Comparison of ENCODE assay signal across 20 cellular contexts in genomic region chr2:85156141-85156540, GRCh38. TPM values are rescaled to one million over a fixed set of nuclear protein-coding genes. Genes with fewer than 3 reads are reported as not detected.
DNase-seq lines count a peak whose midpoint lies in the region; TF ChIP-seq lines count a peak whose summit lies in the region.
"Had no signal": no experiment of that assay in that cellular context is flagged by ENCODE, and none has a peak within 500 bp of the region (broad histone marks: within the 10 kb centered on the region; RNA-seq: fewer than 3 reads in every experiment).

No MANE protein-coding gene starts in this region.

- peak overlapping the region; percentile 42 for H3K27ac Mint-ChIP-seq in endodermal cell
- H3K27ac Mint-ChIP-seq: activated CD4-positive, alpha-beta memory T cell treated with anti-CD3 and anti-CD28 coated beads, Interleukin-2, amount 10 ng/mL, durations not matched to agents 7 days and 5 days had no signal

- H3K4me2 ChIP-seq in smooth muscle cell = peak overlapping the region; percentile 69

- H3K4me1 ChIP-seq in endodermal cell (ENCODE audit: control insufficient read depth, insufficient read depth, low read length) = peaks cover 16% of the 10 kb centered on the region
- H3K4me1 ChIP-seq in smooth muscle cell (ENCODE audit: low read depth) = peaks cover 25% of the 10 kb centered on the region
- H3K4me1 ChIP-seq: BE2C, colonic mucosa had no signal

- H3K9me3 ChIP-seq in SK-N-MC (ENCODE audit: low read depth, low read length) (no peaks in the 10 kb centered on the region), endodermal cell (ENCODE audit: control insufficient read depth, low read length) (no peaks in the 10 kb centered on the region), smooth muscle cell (replicated peaks; ENCODE audit: low read depth) (no peaks in the 10 kb centered on the region)
- H3K9me3 ChIP-seq: BE2C, colonic mucosa, left lung, neutrophil, sigmoid colon had no signal

- 91 to 93% methylated on average over 5 to 8 of the region's 8 CpGs for WGBS in endodermal cell (ENCODE audit: insufficient coverage in 1 of 2, insufficient read length in 1 of 2), 2 experiments
- WGBS in smooth muscle cell (ENCODE audit: low lambda C conversion rate) = 32% methylated on average over 8 of the region's 8 CpGs

- no peaks in the 10 kb centered on the region for H3K27me3 ChIP-seq in endodermal cell (ENCODE audit: control insufficient read depth, insufficient read depth, low read length, poor library complexity, severe bottlenecking)
- H3K27me3 ChIP-seq in smooth muscle cell (ENCODE audit: low read depth) = no peaks in the 10 kb centered on the region
- H3K27me3 ChIP-seq: BE2C, colonic mucosa, left lung, sigmoid colon had no signal

- H3K36me3 ChIP-seq in SK-N-MC (ENCODE audit: insufficient read depth, low read length) (no peaks in the 10 kb centered on the region), endodermal cell (ENCODE audit: control insufficient read depth, insufficient read depth, low read length) (peaks cover 25% of the 10 kb centered on the region), smooth muscle cell (ENCODE audit: low read depth) (no peaks in the 10 kb centered on the region)
- H3K36me3 ChIP-seq: BE2C, colonic mucosa, left lung, neutrophil, sigmoid colon had no signal

- H3K4me3 ChIP-seq in SK-N-MC = no peak overlapping the region
- no peak overlapping the region for H3K4me3 ChIP-seq in endodermal cell (ENCODE audit: low read length)
- H3K4me3 ChIP-seq in smooth muscle cell = no peak overlapping the region
- H3K4me3 ChIP-seq: colonic mucosa, left lung, sigmoid colon had no signal

- peaks cover 12% of the 10 kb centered on the region for H3F3A ChIP-seq in smooth muscle cell (ENCODE audit: low read depth)

- no peaks in the 10 kb centered on the region for H3K9me3 Mint-ChIP-seq in endodermal cell
- H3K9me3 Mint-ChIP-seq: activated CD4-positive, alpha-beta memory T cell treated with anti-CD3 and anti-CD28 coated beads, Interleukin-2, amount 10 ng/mL, durations not matched to agents 7 days and 5 days had no signal

- no peak for DNase-seq in SK-N-MC (ENCODE audit: low read depth, low spot score)
- no peak for DNase-seq in endodermal cell
- DNase-seq in kidney glomerular epithelial cell (lab: John Stamatoyannopoulos, UW) = peak; percentile 81
- no peak for DNase-seq in smooth muscle cell (lab: John Stamatoyannopoulos, UW; ENCODE audit: unreplicated experiment)
- no peak for DNase-seq in activated T-cell treated with anti-CD3 and anti-CD28 coated beads, Interleukin-2, amount 50 U/mL, for 48 hours
- DNase-seq in posterior vena cava (ENCODE audit: low spot score) = no peak
- DNase-seq in GM20000 (ENCODE audit: low spot score) = no peak
- DNase-seq in NCI-H2081 treated with DMSO at 0.1 percent for 48 hours (lab: John Stamatoyannopoulos, UW) = no peak
- DNase-seq: activated CD4-positive, alpha-beta memory T cell treated with anti-CD3 and anti-CD28 coated beads, Interleukin-2, amount 10 ng/mL, durations not matched to agents 7 days and 5 days; activated CD4-positive, CD25-positive, alpha-beta regulatory T cell; activated naive CD4-positive, alpha-beta T cell; BE2C; colonic mucosa; left lung; NCI-H1436; NCI-H2171 treated with DMSO at 0.1 percent for 48 hours; sigmoid colon; stimulated activated naive CD8-positive, alpha-beta T cell treated with anti-CD3 and anti-CD28 coated beads, Interleukin-15, Interleukin-2, amounts not matched to agents 100 U/mL and 50 U/mL, for 24 hours had no signal

- peaks cover 26% of the 10 kb centered on the region for H3K36me3 Mint-ChIP-seq in endodermal cell (ENCODE audit: low read depth)

- peaks cover 69% of the 10 kb centered on the region for H3K79me2 ChIP-seq in smooth muscle cell (ENCODE audit: low read depth)

- H4K20me1 ChIP-seq in smooth muscle cell (ENCODE audit: low read depth) = peaks cover 89% of the 10 kb centered on the region

- H3K27ac ChIP-seq in SK-N-MC (peak overlapping the region; percentile 52; the same call in 1 of the 2 replicates), endodermal cell (ENCODE audit: low read depth, low read length) (no peak overlapping the region), smooth muscle cell (ENCODE audit: low read depth) (peak overlapping the region; percentile 87)
- H3K27ac ChIP-seq: colonic mucosa, left lung, neutrophil, sigmoid colon had no signal

- TF ChIP-seq CTCF in endodermal cell (conservative IDR thresholded peaks at IDR 0.05) = no peak
- TF ChIP-seq CTCF in smooth muscle cell (IDR thresholded peaks at IDR 0.05; ENCODE audit: borderline replicate concordance, insufficient read depth, poor library complexity, severe bottlenecking) = no peak
- TF ChIP-seq CTCF in GM20000 (IDR thresholded peaks at IDR 0.05; ENCODE audit: extremely low read depth, missing control alignments) = no peak

- intact Hi-C loops in posterior vena cava (cut with DNase I) = no loop called here

- H3K4me1 Mint-ChIP-seq in endodermal cell = peaks cover 54% of the 10 kb centered on the region

- no peak overlapping the region for H3K9ac ChIP-seq in SK-N-MC (ENCODE audit: insufficient read length)
- H3K9ac ChIP-seq in endodermal cell (ENCODE audit: extremely low read depth, low read length, poor library complexity, severe bottlenecking) = no peak overlapping the region
- peak overlapping the region; percentile 60 for H3K9ac ChIP-seq in smooth muscle cell (ENCODE audit: low read depth)

- H3K27me3 Mint-ChIP-seq in endodermal cell (ENCODE audit: insufficient read depth) = no peaks in the 10 kb centered on the region

- H3K4me3 Mint-ChIP-seq in endodermal cell = no peak overlapping the region
- H3K4me3 Mint-ChIP-seq: activated CD4-positive, alpha-beta memory T cell treated with anti-CD3 and anti-CD28 coated beads, Interleukin-2, amount 10 ng/mL, durations not matched to agents 7 days and 5 days had no signal

- no peak overlapping the region for H2AFZ ChIP-seq in smooth muscle cell (ENCODE audit: low read depth)

RNA-seq across cellular contexts. Expression of gene TCF7L1, which starts 22.9 kb away (rescaled TPM):
- total RNA-seq in endodermal cell = 10 to 100 TPM; 71.9 to 73.3 TPM
- 56.9 TPM for polyA plus RNA-seq in endodermal cell (2013, experiment 1 of 2)
- polyA plus RNA-seq in endodermal cell (2013, experiment 2 of 2) = 50.0 TPM
- 2.9 and 4.5 TPM in 2 replicates for total RNA-seq in smooth muscle cell
- polyA plus RNA-seq in smooth muscle cell = 15.2 and 18.2 TPM in 2 replicates
- total RNA-seq in posterior vena cava = 10 to 100 TPM; 23.1 to 25.9 TPM
- total RNA-seq: mononuclear cell had no signal
